In genomic region chr13:85853161-85853894, GRCh38 we compare ENCODE assay signal across 25 cellular contexts. TPM values are rescaled to one million over a fixed set of nuclear protein-coding genes. Genes with fewer than 3 reads are reported as not detected.
"Had no signal": no experiment of that assay in that cellular context is flagged by ENCODE, and none has a peak within 500 bp of the region (broad histone marks: within the 10 kb centered on the region; RNA-seq: fewer than 3 reads in every experiment).

No MANE protein-coding gene starts in this region.

- H3K27ac ChIP-seq: dorsolateral prefrontal cortex, heart right ventricle, left lung, lower lobe of right lung, pancreas, stomach, thoracic aorta, transverse colon had no signal

- H3K4me1 ChIP-seq: heart right ventricle, left lung, lower lobe of right lung, pancreas, stomach, transverse colon had no signal

- H3K27me3 Mint-ChIP-seq: memory B cell, progenitor cell of endocrine pancreas had no signal

- ATAC-seq: esophagus mucosa, left lung, natural killer cell, pancreas, right cardiac atrium had no signal

- H3K4me3 Mint-ChIP-seq: memory B cell, mesothelial cell of epicardium, natural killer cell, neural crest cell had no signal

- H3K4me3 ChIP-seq: dorsolateral prefrontal cortex, heart right ventricle, left lung, lower lobe of right lung, pancreas, stomach, thoracic aorta, transverse colon had no signal

- H3K9me3 ChIP-seq: lower lobe of right lung, pancreas, thoracic aorta, transverse colon had no signal

- DNase-seq: cortex of kidney; dorsolateral prefrontal cortex; effector memory CD4-positive, alpha-beta T cell; heart right ventricle; hypothalamus; left lung; lower lobe of right lung; natural killer cell; nucleus accumbens; right cardiac atrium; stimulated activated CD4-positive, alpha-beta T cell treated with anti-CD3 and anti-CD28 coated beads, Interleukin-15, amount 100 ng/mL, for 24 hours; stimulated activated CD4-positive, alpha-beta T cell treated with anti-CD3 and anti-CD28 coated beads, Interleukin-1b, Interleukin-23, amount 100 ng/mL, for 48 hours; stimulated activated CD4-positive, alpha-beta T cell treated with anti-CD3 and anti-CD28 coated beads, Interleukin-4, amount 100 ng/mL, for 24 hours; stimulated activated naive CD4-positive, alpha-beta T cell; stomach; substantia nigra; transverse colon had no signal

- H3K27me3 ChIP-seq: dorsolateral prefrontal cortex, heart right ventricle, left lung, pancreas, stomach, transverse colon had no signal

- H3K36me3 ChIP-seq: heart right ventricle, left lung, lower lobe of right lung, pancreas, stomach, thoracic aorta, transverse colon had no signal

- H3K4me1 Mint-ChIP-seq: memory B cell, mesothelial cell of epicardium, natural killer cell, neural crest cell had no signal

- H3K27ac Mint-ChIP-seq: memory B cell, mesothelial cell of epicardium, natural killer cell, progenitor cell of endocrine pancreas had no signal

- H3K36me3 Mint-ChIP-seq: natural killer cell had no signal

RNA-seq across cellular contexts. Expression of gene SLITRK6, which starts 54.1 kb away (rescaled TPM):
- total RNA-seq: myocyte, natural killer cell, thoracic aorta had no signal
